8 cellular contexts compared by ENCODE assay signal in the genomic region with DNA sequence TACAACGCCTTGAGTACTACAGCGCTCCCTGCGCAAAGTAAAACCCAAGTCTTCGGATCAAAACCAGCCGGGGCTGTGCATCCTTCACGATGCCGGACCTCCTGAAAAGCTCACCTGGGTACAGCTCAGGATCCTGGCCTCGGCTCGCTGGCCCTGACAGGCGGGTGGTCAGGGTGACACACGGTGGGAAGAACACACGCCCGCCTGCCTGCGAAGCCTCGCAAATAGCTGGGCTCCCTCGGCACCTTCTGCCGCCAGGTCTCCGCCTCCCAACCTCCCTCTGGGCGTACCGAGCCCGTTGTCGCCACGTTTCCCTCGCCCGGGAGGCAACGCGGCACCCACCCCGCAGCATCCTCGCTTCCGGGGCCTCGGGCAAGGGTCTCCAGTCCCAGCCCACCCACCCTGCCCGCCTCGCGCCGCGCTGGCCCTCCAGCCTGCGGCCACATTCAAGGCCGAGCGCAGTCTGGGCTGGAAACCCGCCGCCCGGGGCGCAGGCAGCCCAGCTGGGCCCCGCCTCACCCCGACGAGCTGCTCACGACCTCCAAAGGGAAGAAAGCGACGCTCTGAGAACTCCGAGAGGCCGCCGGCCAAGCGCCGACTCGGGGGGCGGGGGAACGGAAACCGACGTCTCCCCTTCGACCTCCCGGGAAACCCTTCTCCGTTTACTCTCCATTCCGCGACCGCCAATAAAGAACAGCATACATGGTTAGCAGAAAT. TPM values are rescaled to one million over a fixed set of nuclear protein-coding genes. Genes with fewer than 3 reads are reported as not detected.
A peak's percentile ranks its signal among the peaks of the same experiment; 100 is the strongest.
DNase-seq lines count a peak whose midpoint lies in the region; ATAC-seq, FAIRE-seq and TF ChIP-seq lines count a peak whose summit lies in the region.

No MANE protein-coding gene starts in this region.

- peak overlapping the region; percentile 98 for H3K27ac ChIP-seq in psoas muscle

- peaks cover 41% of the 10 kb centered on the region for H3K4me1 Mint-ChIP-seq in T-helper 2 cell treated with Interferon-gamma antibody and Interleukin-4, amounts not matched to agents 5 μg/mL and 100 μg/mL, for 36 hours (ENCODE audit: low read depth)

- whole genome bisulfite sequencing in psoas muscle, 3 donors, result 0% methylated on average over 57 to 65 of the region's 65 CpGs

- H3K9me3 Mint-ChIP-seq in T-helper 2 cell treated with Interferon-gamma antibody and Interleukin-4, amounts not matched to agents 5 μg/mL and 100 μg/mL, for 36 hours, result no peaks in the 10 kb centered on the region

- FAIRE-seq in urothelium cell line (lab: Jason Lieb, UNC), result no peak

- no peaks in the 10 kb centered on the region for H3K36me3 ChIP-seq in psoas muscle (ENCODE audit: insufficient read depth in 1 of 2, low read depth in 1 of 2)

- peak overlapping the region; percentile 97 for H3K4me3 Mint-ChIP-seq in T-helper 2 cell treated with Interferon-gamma antibody and Interleukin-4, amounts not matched to agents 5 μg/mL and 100 μg/mL, for 36 hours

- H3K4me3 ChIP-seq in psoas muscle, result peak overlapping the region; percentile 88

- peak; percentile 67 for DNase-seq in COLO668 (lab: John Stamatoyannopoulos, UW; ENCODE audit: unreplicated experiment)
- DNase-seq in HuH-7 (ENCODE audit: low spot score), result peak; percentile 25
- DNase-seq in T-helper 2 cell treated with Interferon-gamma antibody and Interleukin-4, amounts not matched to agents 5 μg/mL and 100 μg/mL, for 36 hours (ENCODE audit: low spot score), result peak; percentile 56
- peak; percentile 35 for DNase-seq in amniotic stem cell (lab: John Stamatoyannopoulos, UW)
- peak; percentile 76 for DNase-seq in left ventricle myocardium superior
- peak; percentile 67 to 82 for DNase-seq in psoas muscle
- DNase-seq in urothelium cell line (ENCODE audit: low spot score), result peak; percentile 59

- H3K36me3 Mint-ChIP-seq in T-helper 2 cell treated with Interferon-gamma antibody and Interleukin-4, amounts not matched to agents 5 μg/mL and 100 μg/mL, for 36 hours (ENCODE audit: low read depth), result peaks cover 21% of the 10 kb centered on the region

- intact Hi-C loops in left ventricle myocardium superior (cut with micrococcal nuclease), result loop anchor here (10.0 kb wide), 1 partner anchor 81 kb away; no protein-coding TSS in a partner anchor
- intact Hi-C loops in psoas muscle (cut with DNase I), result loop anchor here (2.0 to 10.0 kb wide), 6 partner anchors 37 to 238 kb away; a partner anchor contains a TSS

- no peaks in the 10 kb centered on the region for H3K9me3 ChIP-seq in psoas muscle

- ATAC-seq in GM21447 (IDR thresholded peaks at IDR 0.05; ENCODE audit: unreplicated experiment) (peak; percentile 22), left ventricle myocardium superior (peak; percentile 54), psoas muscle (peak; percentile 55 to 69 (median 62))

- H3K27me3 ChIP-seq in psoas muscle (ENCODE audit: insufficient read depth in 3 of 3, low read length in 2 of 3), result no peaks in the 10 kb centered on the region

- TF ChIP-seq CTCF in psoas muscle (IDR thresholded peaks at IDR 0.05), result no peak

- H3K27me3 Mint-ChIP-seq in T-helper 2 cell treated with Interferon-gamma antibody and Interleukin-4, amounts not matched to agents 5 μg/mL and 100 μg/mL, for 36 hours (ENCODE audit: low read depth), result no peaks in the 10 kb centered on the region

- H3K27ac Mint-ChIP-seq in T-helper 2 cell treated with Interferon-gamma antibody and Interleukin-4, amounts not matched to agents 5 μg/mL and 100 μg/mL, for 36 hours, result peak overlapping the region; percentile 100

- H3K4me1 ChIP-seq in psoas muscle, result peaks cover 48% of the 10 kb centered on the region

RNA-seq across cellular contexts. Expression of a gene that starts 0.5 kb away (rescaled TPM):
- 116 TPM for total RNA-seq in left ventricle myocardium superior
- total RNA-seq in psoas muscle, result 10 to 100 TPM in 2 of 4 donors, 1 to 10 TPM in 2; 3.3 to 18.0 (median 9.0) TPM
- polyA plus RNA-seq in psoas muscle, result 1 to 10 TPM; 1.0 to 3.5 (median 2.4) TPM

Comparison
In these comparisons a context has a peak if more than half of its experiments do, and no peak if none do; other contexts are left out.
1. Peak in every context shown above with its lines: DNase-seq, ATAC-seq, H3K4me3 ChIP-seq and H3K27ac ChIP-seq.
2. DNase-seq: peak in every context shown above with its lines; median percentile 76 in left ventricle myocardium superior; 74 in psoas muscle; 67 in COLO668; 59 in urothelium cell line; 56 in T-helper 2 cell treated with Interferon-gamma antibody and Interleukin-4, amounts not matched to agents 5 μg/mL and 100 μg/mL, for 36 hours; 35 in amniotic stem cell; 25 in HuH-7.